Comparison of ENCODE assay signal across 8 cellular contexts in genomic region chr4:112817933-112818921, GRCh38.
DNase-seq lines count a peak whose midpoint lies in the region; ATAC-seq and TF ChIP-seq lines count a peak whose summit lies in the region.

No MANE protein-coding gene starts in this region.

- H3K4me3 ChIP-seq in tibial artery, result peak overlapping the region; percentile 55 to 58

- no peak for TF ChIP-seq CTCF in tibial artery (IDR thresholded peaks at IDR 0.05)

- H3K9me3 ChIP-seq in tibial artery, result no peaks in the 10 kb centered on the region

- H3K27ac ChIP-seq in tibial artery, result peak overlapping the region; percentile 61 to 64

- DNase-seq in CD1c-positive myeloid dendritic cell (ENCODE audit: extremely low spot score) (peak; percentile 44), NCI-H2227 treated with DMSO at 0.1 percent for 48 hours (lab: John Stamatoyannopoulos, UW) (peak; percentile 74), fibroblast of peridontal ligament (ENCODE audit: extremely low read depth) (peak; percentile 93), tibial artery (peak; percentile 84 to 85)
- DNase-seq in activated CD8-positive, alpha-beta memory T cell treated with anti-CD3 and anti-CD28 coated beads for 48 hours (ENCODE audit: low read depth in 2 of 3, low spot score in 2 of 3), result peak; percentile 8 to 27 (median 16)
- DNase-seq in naive thymus-derived CD8-positive, alpha-beta T cell, result peak in 1 of 10 donors; percentile 1

- H3K4me3 Mint-ChIP-seq in naive thymus-derived CD8-positive, alpha-beta T cell, result peak overlapping the region in 9 of 10 donors; percentile 3 to 58 (median 50)

- no peaks in the 10 kb centered on the region for H3K27me3 ChIP-seq in tibial artery

- peak overlapping the region in 2 of 10 donors; percentile 20 to 63 for H3K27ac Mint-ChIP-seq in naive thymus-derived CD8-positive, alpha-beta T cell

- intact Hi-C loops in tibial artery (cut with DNase I; ENCODE audit: low total_unique reads), result no loop called here

- no peaks in the 10 kb centered on the region for H3K9me3 Mint-ChIP-seq in naive thymus-derived CD8-positive, alpha-beta T cell

- no peaks in the 10 kb centered on the region for H3K36me3 ChIP-seq in tibial artery

- no peaks in the 10 kb centered on the region for H3K36me3 Mint-ChIP-seq in naive thymus-derived CD8-positive, alpha-beta T cell

- POLR2A ChIA-PET in naive thymus-derived CD8-positive, alpha-beta T cell (lab: Charles Lee), result no interaction called here

- peaks cover 0 to 12% (median 4%) of the 10 kb centered on the region in 4 donors for H3K4me1 ChIP-seq in tibial artery

- ATAC-seq in GM19023 (IDR thresholded peaks at IDR 0.05; ENCODE audit: unreplicated experiment), result peak; percentile 88
- peak; percentile 97 for ATAC-seq in HG03097 (IDR thresholded peaks at IDR 0.05; ENCODE audit: low FRiP score, unreplicated experiment)
- ATAC-seq in naive thymus-derived CD8-positive, alpha-beta T cell, result peak; percentile 14 to 65

- peaks cover 16 to 34% (median 17%) of the 10 kb centered on the region in 5 donors for H3K27me3 Mint-ChIP-seq in naive thymus-derived CD8-positive, alpha-beta T cell

- peaks cover 7 to 11% (median 9%) of the 10 kb centered on the region in 4 donors for H3K4me1 Mint-ChIP-seq in naive thymus-derived CD8-positive, alpha-beta T cell

Comparison
In these comparisons a context has a peak if more than half of its experiments do, and no peak if none do; other contexts are left out.
1. ATAC-seq: peak in every context shown above with its lines; median percentile 97 in HG03097; 88 in GM19023; 40 in naive thymus-derived CD8-positive, alpha-beta T cell.